In the genomic region with DNA sequence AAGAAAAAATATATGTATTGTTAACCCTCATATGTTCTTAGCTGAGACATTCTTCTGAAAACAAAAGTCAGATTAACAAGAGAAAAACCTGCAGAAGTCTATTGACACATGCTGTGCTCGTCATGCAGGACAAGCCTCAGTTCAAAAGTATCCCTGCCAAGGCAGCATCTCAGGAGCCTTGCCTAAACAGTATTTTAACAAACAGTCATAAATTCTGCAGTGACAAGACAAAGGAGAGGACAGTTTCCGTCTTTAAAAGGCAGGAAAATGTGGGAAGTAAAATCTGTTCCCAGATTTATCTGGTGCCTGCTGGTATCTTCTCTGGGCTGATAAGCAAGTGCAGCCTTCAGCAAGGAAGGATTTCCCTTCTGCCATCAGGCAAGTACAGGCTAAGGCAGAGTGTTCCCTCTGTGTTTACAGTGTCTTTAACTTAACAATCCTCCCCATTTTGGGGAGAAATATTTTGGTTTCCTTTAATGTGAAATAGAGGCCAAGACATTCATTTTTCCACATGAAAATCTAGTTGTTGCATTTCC, we compare ENCODE assay signal across 1 cellular context.
TF ChIP-seq lines count a peak whose summit lies in the region.

No MANE protein-coding gene starts in this region.

TF ChIP-seq in H1, 55 proteins besides CTCF, POLR2A, EP300 and RAD21:
- TF ChIP-seq ZNF274 (IDR thresholded peaks at IDR 0.05; ENCODE audit: borderline replicate concordance, extremely low read depth, low read length) (no peak), ASH2L (IDR thresholded peaks at IDR 0.05; ENCODE audit: low read length) (no peak), NRF1 (IDR thresholded peaks at IDR 0.05; ENCODE audit: low read depth, low read length) (no peak), SIRT6 (IDR thresholded peaks at IDR 0.05; ENCODE audit: low read length) (no peak), TEAD4 (IDR thresholded peaks at IDR 0.05; ENCODE audit: low read depth, low read length) (no peak), HDAC6 (IDR thresholded peaks at IDR 0.05; ENCODE audit: low read depth, low read length) (no peak), KDM5A (IDR thresholded peaks at IDR 0.05; ENCODE audit: low read length) (no peak), CHD1 (IDR thresholded peaks at IDR 0.05; ENCODE audit: low read depth, low read length) (no peak), SAP30 (IDR thresholded peaks at IDR 0.05; ENCODE audit: insufficient read depth, insufficient replicate concordance, low read length) (no peak), SP4 (IDR thresholded peaks at IDR 0.05; ENCODE audit: low read length) (no peak), NANOG (IDR thresholded peaks at IDR 0.05; ENCODE audit: insufficient read depth, low read depth, low read length, poor library complexity, severe bottlenecking) (no peak)
- TF ChIP-seq, protein P1, sequence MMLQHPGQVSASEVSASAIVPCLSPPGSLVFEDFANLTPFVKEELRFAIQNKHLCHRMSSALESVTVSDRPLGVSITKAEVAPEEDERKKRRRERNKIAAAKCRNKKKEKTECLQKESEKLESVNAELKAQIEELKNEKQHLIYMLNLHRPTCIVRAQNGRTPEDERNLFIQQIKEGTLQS (IDR thresholded peaks at IDR 0.05; ENCODE audit: insufficient read depth, low read depth, low read length), result no peak
- TF ChIP-seq, protein P2, sequence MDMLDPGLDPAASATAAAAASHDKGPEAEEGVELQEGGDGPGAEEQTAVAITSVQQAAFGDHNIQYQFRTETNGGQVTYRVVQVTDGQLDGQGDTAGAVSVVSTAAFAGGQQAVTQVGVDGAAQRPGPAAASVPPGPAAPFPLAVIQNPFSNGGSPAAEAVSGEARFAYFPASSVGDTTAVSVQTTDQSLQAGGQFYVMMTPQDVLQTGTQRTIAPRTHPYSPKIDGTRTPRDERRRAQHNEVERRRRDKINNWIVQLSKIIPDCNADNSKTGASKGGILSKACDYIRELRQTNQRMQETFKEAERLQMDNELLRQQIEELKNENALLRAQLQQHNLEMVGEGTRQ (IDR thresholded peaks at IDR 0.05; ENCODE audit: low read length), result no peak
TF ChIP-seq in H1: peak in this region for 0.
